8 cellular contexts compared by ENCODE assay signal in the genomic region with DNA sequence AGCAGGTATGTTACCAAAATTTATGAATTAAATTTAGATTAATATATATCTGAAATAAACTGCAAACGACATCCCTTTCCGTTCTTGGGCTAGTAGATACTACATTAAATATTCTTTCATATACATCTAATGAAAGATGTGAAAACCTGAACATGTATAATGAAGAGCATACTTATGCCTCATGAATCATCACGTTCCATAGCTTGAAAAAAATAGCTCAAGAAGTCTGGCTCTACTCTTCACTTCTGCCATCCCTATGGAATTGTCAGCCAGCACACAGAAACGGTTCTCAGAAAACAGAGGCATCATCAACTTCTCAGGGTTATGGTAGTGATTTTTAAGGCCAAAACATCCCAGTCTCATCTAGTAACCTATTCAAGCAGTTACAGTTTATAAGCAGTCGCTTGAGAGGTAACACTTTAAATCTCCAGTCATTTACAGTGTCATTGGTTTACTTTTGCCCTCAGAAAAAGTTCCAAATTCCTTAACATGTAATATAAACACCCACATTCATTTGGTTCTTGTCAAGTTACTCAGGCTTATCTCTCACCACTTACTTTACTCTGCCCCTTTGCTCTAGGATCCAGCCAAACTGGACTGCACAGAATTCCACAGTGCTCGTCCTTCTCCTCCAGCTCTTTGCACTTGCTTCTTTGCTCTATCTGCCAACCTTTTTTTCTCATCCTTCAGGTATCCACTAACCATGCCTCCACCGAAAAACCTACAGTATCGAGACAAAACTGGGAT.
DNase-seq lines count a peak whose midpoint lies in the region; ATAC-seq and TF ChIP-seq lines count a peak whose summit lies in the region.
"Not testable (repeated sequence)": the region's sequence is repeated elsewhere in the genome, so short reads cannot be mapped to it uniquely, and the experiment has no call there.

No MANE protein-coding gene starts in this region.

- H2BK12ac ChIP-seq in mesenchymal stem cell (ENCODE audit: low read length in 2 of 2): not testable (repeated sequence)

- not testable (repeated sequence) for BruUV-seq in IMR-90 (replicated peaks; lab: Mats Ljungman, UMichigan)

- H2BK15ac ChIP-seq in IMR-90 (ENCODE audit: low read depth, low read length); mesenchymal stem cell (ENCODE audit: low read depth, poor library complexity, severe bottlenecking): not testable (repeated sequence)

- POLR2A ChIA-PET in IMR-90 (lab: Charles Lee; ENCODE audit: unreplicated experiment): not testable (repeated sequence)

- H3K23ac ChIP-seq in IMR-90 (ENCODE audit: low read depth, low read length); mesenchymal stem cell (ENCODE audit: low read length in 2 of 2): not testable (repeated sequence)

- dilution Hi-C loops in IMR-90 (cut with HindIII; ENCODE audit: low sequenced_read_pairs, unreplicated experiment): not testable (repeated sequence)

- not testable (repeated sequence) for H4K91ac ChIP-seq in IMR-90 (ENCODE audit: insufficient read depth, low read depth, low read length); mesenchymal stem cell (ENCODE audit: low read length)

- in situ Hi-C loops in IMR-90 (cut with MboI; ENCODE audit: low sequenced_read_pairs): not testable (repeated sequence)

- not testable (repeated sequence) for H3K14ac ChIP-seq in IMR-90 (replicated peaks; ENCODE audit: low read depth, low read length); mesenchymal stem cell (ENCODE audit: low read length in 2 of 2)

- H4K5ac ChIP-seq in IMR-90 (ENCODE audit: low read depth, low read length): not testable (repeated sequence)

- not testable (repeated sequence) for TF ChIP-seq RAD21 in IMR-90 (IDR thresholded peaks at IDR 0.05; ENCODE audit: low read length)

- peak; percentile 91 for ATAC-seq in IMR-90 (ENCODE audit: low read depth)
- ATAC-seq in foreskin keratinocyte: peak; percentile 38
- peak; percentile 81 for ATAC-seq in left lung

- not testable (repeated sequence) for H4K8ac ChIP-seq in IMR-90 (ENCODE audit: low read depth in 2 of 2, low read length in 2 of 2); mesenchymal stem cell (ENCODE audit: low read length)

- H3K36me3 ChIP-seq in IMR-90 (ENCODE audit: control insufficient read depth, insufficient read depth, low read length); left lung; mesenchymal stem cell (ENCODE audit: control insufficient read depth in 1 of 2, insufficient read depth in 2 of 2, low read depth in 1 of 2, low read length in 2 of 2): not testable (repeated sequence)

- H3K9me3 ChIP-seq in IMR-90 (ENCODE audit: control insufficient read depth, insufficient read depth, low read length); left lung; mesenchymal stem cell (ENCODE audit: control insufficient read depth, low read length): not testable (repeated sequence)

- H3K4me2 ChIP-seq in IMR-90 (ENCODE audit: low read depth, low read length); mesenchymal stem cell (ENCODE audit: low read length, poor library complexity, severe bottlenecking): not testable (repeated sequence)

- not testable (repeated sequence) for H3K4me3 ChIP-seq in IMR-90 (ENCODE audit: insufficient read depth, low read depth, low read length); epithelial cell of esophagus (ENCODE audit: low read length); left lung; mesenchymal stem cell (ENCODE audit: insufficient read depth in 1 of 2, low read depth in 1 of 2, low read length in 2 of 2)

- not testable (repeated sequence) for H3K9ac ChIP-seq in IMR-90 (ENCODE audit: low read depth, low read length); mesenchymal stem cell (ENCODE audit: low read length)

- H2AK9ac ChIP-seq in IMR-90 (replicated peaks; ENCODE audit: low read depth, low read length, poor library complexity): not testable (repeated sequence)

- not testable (repeated sequence) for H2BK5ac ChIP-seq in IMR-90 (ENCODE audit: low read depth, low read length, poor library complexity, severe bottlenecking); mesenchymal stem cell (ENCODE audit: low read depth, low read length, poor library complexity, severe bottlenecking)

- not testable (repeated sequence) for H2AK5ac ChIP-seq in IMR-90 (ENCODE audit: low read depth, low read length); mesenchymal stem cell (ENCODE audit: low read length, severe bottlenecking)

- not testable (repeated sequence) for H3K4ac ChIP-seq in IMR-90 (ENCODE audit: low read depth, low read length); mesenchymal stem cell (ENCODE audit: low read depth in 1 of 2, low read length in 2 of 2)

- CTCF ChIA-PET in IMR-90 (lab: Yijun Ruan, JAX): not testable (repeated sequence)

- H3K18ac ChIP-seq in IMR-90 (ENCODE audit: low read depth, low read length); mesenchymal stem cell (ENCODE audit: low read depth in 1 of 2, low read length in 2 of 2): not testable (repeated sequence)

- not testable (repeated sequence) for H3K56ac ChIP-seq in IMR-90 (ENCODE audit: extremely low read depth, insufficient read depth, low read length)

- not testable (repeated sequence) for H3K79me1 ChIP-seq in IMR-90 (ENCODE audit: low read depth in 1 of 2, low read length in 2 of 2); mesenchymal stem cell (replicated peaks; ENCODE audit: low read length, poor library complexity, severe bottlenecking)

- H3K9me1 ChIP-seq in IMR-90 (ENCODE audit: insufficient read depth, low read length): not testable (repeated sequence)

- not testable (repeated sequence) for H3K4me1 ChIP-seq in IMR-90 (ENCODE audit: control insufficient read depth, insufficient read depth, low read length); foreskin keratinocyte; left lung; mesenchymal stem cell (ENCODE audit: control insufficient read depth, insufficient read depth, low read depth, low read length)

- H2BK120ac ChIP-seq in IMR-90 (ENCODE audit: low read depth, low read length); mesenchymal stem cell (ENCODE audit: low read depth, low read length): not testable (repeated sequence)

- not testable (repeated sequence) for H4K20me1 ChIP-seq in IMR-90 (ENCODE audit: insufficient read depth, low read length)

- WGBS in IMR-90 (ENCODE audit: extremely low coverage in 2 of 2, insufficient read length in 1 of 2), 2 experiments: no CpG with 5 or more reads among the region's 8 CpGs
- WGBS in mesenchymal stem cell: 100% methylated on average over 1 of the region's 8 CpGs

- intact Hi-C loops in IMR-90 (cut with micrococcal nuclease); left lung (cut with DNase I): not testable (repeated sequence)

- not testable (repeated sequence) for H3K27me3 ChIP-seq in IMR-90 (ENCODE audit: control insufficient read depth, insufficient read depth, low read length); foreskin keratinocyte; left lung; mesenchymal stem cell (ENCODE audit: control insufficient read depth in 1 of 2, insufficient read depth in 1 of 2, low read length in 2 of 2)

- H2AFZ ChIP-seq in IMR-90 (replicated peaks; ENCODE audit: low read length, poor library complexity); mesenchymal stem cell (ENCODE audit: low read depth, low read length): not testable (repeated sequence)

- DNase-seq in EH (ENCODE audit: low read depth) (peak; percentile 8), IMR-90 (peak; percentile 12), amniotic epithelial cell (ENCODE audit: low read depth) (peak; percentile 10), epithelial cell of esophagus (ENCODE audit: low read depth) (peak; percentile 25), fibroblast of peridontal ligament (ENCODE audit: extremely low read depth) (peak; percentile 1), foreskin keratinocyte (peak; percentile 0 to 24), mesenchymal stem cell (peak; percentile 14)
- not testable (repeated sequence) for DNase-seq in left lung

- TF ChIP-seq POLR2A in IMR-90 (IDR thresholded peaks at IDR 0.05; ENCODE audit: low read depth, low read length): not testable (repeated sequence)

- not testable (repeated sequence) for TF ChIP-seq CTCF in IMR-90 (conservative IDR thresholded peaks at IDR 0.05; ENCODE audit: low read depth, low read length); epithelial cell of esophagus (IDR thresholded peaks at IDR 0.05; ENCODE audit: insufficient read depth, low read depth, low read length, missing control alignments); foreskin keratinocyte (conservative IDR thresholded peaks at IDR 0.05); left lung (IDR thresholded peaks at IDR 0.05)

- not testable (repeated sequence) for H3K27ac ChIP-seq in IMR-90 (ENCODE audit: insufficient read depth, low read length); foreskin keratinocyte; left lung; mesenchymal stem cell (ENCODE audit: low read length, poor library complexity, severe bottlenecking)

- not testable (repeated sequence) for H2BK20ac ChIP-seq in IMR-90 (ENCODE audit: low read depth, low read length)

Comparison
In these comparisons a context has a peak if more than half of its experiments do, and no peak if none do; other contexts are left out.
1. ATAC-seq: peak in every context shown above with its lines; median percentile 91 in IMR-90; 81 in left lung; 38 in foreskin keratinocyte.